ENCODE assay signal across 8 cellular contexts in the genomic region with DNA sequence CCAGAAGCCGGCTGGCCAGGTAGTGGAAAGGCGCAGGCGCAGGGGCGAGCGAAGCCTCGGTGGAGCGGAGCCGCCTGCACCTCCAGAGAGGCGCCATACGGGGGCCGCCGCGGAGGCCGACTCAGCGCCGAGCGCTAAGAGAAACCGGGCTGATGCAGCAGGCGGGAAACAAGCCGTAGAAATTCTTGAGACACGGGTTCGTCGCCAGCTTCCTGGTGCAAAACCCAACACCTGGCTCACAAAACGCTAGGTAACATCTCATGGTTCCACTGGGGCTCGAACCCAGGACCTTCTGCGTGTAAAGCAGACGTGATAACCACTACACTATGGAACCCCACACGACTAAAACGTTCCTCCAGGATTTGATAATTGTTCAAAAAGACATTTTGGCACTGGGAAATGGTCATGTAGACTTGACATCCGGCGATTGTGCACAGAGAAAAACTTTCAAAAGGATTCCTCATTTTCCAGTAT. TPM values are rescaled to one million over a fixed set of nuclear protein-coding genes. Genes with fewer than 3 reads are reported as not detected.
DNase-seq lines count a peak whose midpoint lies in the region; ATAC-seq and TF ChIP-seq lines count a peak whose summit lies in the region.

No MANE protein-coding gene starts in this region.

- H3K27ac ChIP-seq in duodenal mucosa (ENCODE audit: low read depth, low read length) (peak overlapping the region; percentile 6), lower lobe of right lung (peak overlapping the region; percentile 76)

- peak; percentile 49 for TF ChIP-seq CTCF in lower lobe of right lung (IDR thresholded peaks at IDR 0.05)

- peak overlapping the region; percentile 50 to 66 for H3K9ac ChIP-seq in duodenal mucosa (ENCODE audit: low read depth in 1 of 2, low read length in 2 of 2)

- intact Hi-C loops in lower lobe of right lung (cut with DNase I), result no loop called here

- H3K4me3 ChIP-seq in duodenal mucosa (ENCODE audit: low read depth in 1 of 2, low read length in 2 of 2) (peak overlapping the region; percentile 85 to 86), lower lobe of right lung (peak overlapping the region; percentile 56)

- no peaks in the 10 kb centered on the region for H3K36me3 ChIP-seq in duodenal mucosa (ENCODE audit: control insufficient read depth in 1 of 2, insufficient read depth in 2 of 2, low read length in 2 of 2)
- H3K36me3 ChIP-seq in lower lobe of right lung, result no peaks in the 10 kb centered on the region

- H3K9me3 ChIP-seq in duodenal mucosa (ENCODE audit: control insufficient read depth in 1 of 2, low read length in 2 of 2) (no peaks in the 10 kb centered on the region), lower lobe of right lung (no peaks in the 10 kb centered on the region)

- H3K27me3 ChIP-seq in duodenal mucosa (ENCODE audit: control insufficient read depth in 1 of 2, insufficient read depth in 2 of 2, low read length in 2 of 2) (no peaks in the 10 kb centered on the region), lower lobe of right lung (ENCODE audit: low read depth) (no peaks in the 10 kb centered on the region)

- DNase-seq in C1 segment of cervical spinal cord (lab: John Stamatoyannopoulos, UW) (peak in 13 of 14 donors; percentile 24 to 92 (median 61)), NCI-H748 (lab: John Stamatoyannopoulos, UW; ENCODE audit: unreplicated experiment) (peak; percentile 95), lower lobe of right lung (peak; percentile 82)
- peak; percentile 80 to 84 for DNase-seq in activated CD4-positive, alpha-beta T cell treated with anti-CD3 and anti-CD28 coated beads, Interleukin-2, amount 50 U/mL, for 4 hours
- DNase-seq in stimulated activated CD4-positive, alpha-beta T cell treated with anti-CD3 and anti-CD28 coated beads, TNF-alpha, amount 100 ng/mL, for 1 hour (ENCODE audit: low read depth in 3 of 3, low spot score in 1 of 3), result peak; percentile 67 to 74 (median 74)

- H3K4me1 ChIP-seq in duodenal mucosa (ENCODE audit: control insufficient read depth in 1 of 2, insufficient read depth in 2 of 2, low read length in 2 of 2), result peaks cover 7 to 14% of the 10 kb centered on the region in 2 donors
- H3K4me1 ChIP-seq in lower lobe of right lung, result peaks cover 14% of the 10 kb centered on the region

- peak; percentile 87 for ATAC-seq in GM19372 (IDR thresholded peaks at IDR 0.05; ENCODE audit: low read depth, unreplicated experiment)
- ATAC-seq in HG03521 (IDR thresholded peaks at IDR 0.05; ENCODE audit: unreplicated experiment), result peak; percentile 91
- ATAC-seq in lower lobe of right lung, result peak; percentile 94 to 95

RNA-seq across cellular contexts. Expression of a gene that starts 39.1 kb away (rescaled TPM):
- not detected for total RNA-seq in lower lobe of right lung

RNA-seq across cellular contexts. Expression of a gene that starts 47.0 kb away (rescaled TPM):
- not detected for total RNA-seq in lower lobe of right lung

Comparison
In these comparisons a context has a peak if more than half of its experiments do, and no peak if none do; other contexts are left out.
1. Peak in every context shown above with its lines: DNase-seq, ATAC-seq, H3K4me3 ChIP-seq and H3K27ac ChIP-seq.